ENCODE assay signal across 8 cellular contexts in the genomic region with DNA sequence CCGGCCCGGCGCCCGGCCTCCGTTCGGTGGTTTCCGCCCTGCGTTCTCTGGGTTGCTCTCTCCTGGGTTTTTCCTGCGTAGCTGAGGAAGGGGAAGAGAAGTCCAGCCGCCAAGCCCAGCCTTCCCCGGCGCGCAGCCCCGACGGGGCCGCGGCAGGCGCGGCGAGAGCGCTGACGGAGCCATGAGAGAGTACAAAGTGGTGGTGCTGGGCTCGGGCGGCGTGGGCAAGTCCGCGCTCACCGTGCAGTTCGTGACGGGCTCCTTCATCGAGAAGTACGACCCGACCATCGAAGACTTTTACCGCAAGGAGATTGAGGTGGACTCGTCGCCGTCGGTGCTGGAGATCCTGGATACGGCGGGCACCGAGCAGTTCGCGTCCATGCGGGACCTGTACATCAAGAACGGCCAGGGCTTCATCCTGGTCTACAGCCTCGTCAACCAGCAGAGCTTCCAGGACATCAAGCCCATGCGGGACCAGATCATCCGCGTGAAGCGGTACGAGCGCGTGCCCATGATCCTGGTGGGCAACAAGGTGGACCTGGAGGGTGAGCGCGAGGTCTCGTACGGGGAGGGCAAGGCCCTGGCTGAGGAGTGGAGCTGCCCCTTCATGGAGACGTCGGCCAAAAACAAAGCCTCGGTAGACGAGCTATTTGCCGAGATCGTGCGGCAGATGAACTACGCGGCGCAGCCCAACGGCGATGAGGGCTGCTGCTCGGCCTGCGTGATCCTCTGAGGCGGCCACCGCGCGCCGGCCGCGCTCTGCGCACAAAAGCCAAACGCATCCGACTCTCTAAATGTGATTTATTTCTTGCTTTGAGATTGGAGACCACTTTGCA.
A peak's percentile ranks its signal among the peaks of the same experiment; 100 is the strongest.
DNase-seq lines count a peak whose midpoint lies in the region; ATAC-seq and TF ChIP-seq lines count a peak whose summit lies in the region.

No MANE protein-coding gene starts in this region.

- H3K4me3 ChIP-seq in LNCaP clone FGC (ENCODE audit: low read depth, low read length) (peak overlapping the region; percentile 86), duodenal mucosa (ENCODE audit: low read depth in 1 of 2, low read length in 2 of 2) (peak overlapping the region; percentile 96 to 97)

- H3K27me3 Mint-ChIP-seq in memory B cell: no peaks in the 10 kb centered on the region

- no peaks in the 10 kb centered on the region for H3K9me3 Mint-ChIP-seq in memory B cell

- peak overlapping the region; percentile 98 for H3K4me3 Mint-ChIP-seq in memory B cell

- no peaks in the 10 kb centered on the region for H3K9me3 ChIP-seq in duodenal mucosa (ENCODE audit: control insufficient read depth in 1 of 2, low read length in 2 of 2)

- H3K27ac ChIP-seq in duodenal mucosa (ENCODE audit: low read depth, low read length): peak overlapping the region; percentile 94

- DNase-seq in D341Med (ENCODE audit: low spot score) (peak; percentile 64), LNCaP clone FGC (ENCODE audit: low read depth) (peak; percentile 7), memory B cell (ENCODE audit: low spot score in 2 of 2) (peak; percentile 25 to 47), NCI-H2029 treated with DMSO at 0.1 percent for 48 hours (lab: John Stamatoyannopoulos, UW) (no peak)
- peak; percentile 42 to 45 for DNase-seq in activated CD4-positive, alpha-beta T cell treated with anti-CD3 and anti-CD28 coated beads, Interleukin-2, amount 50 U/mL, for 48 hours
- DNase-seq in stimulated activated CD8-positive, alpha-beta memory T cell treated with anti-CD3 and anti-CD28 coated beads, Interleukin-15, amount 100 ng/mL, for 48 hours (ENCODE audit: low read depth in 2 of 2): peak; percentile 12 to 21

- H3K36me3 ChIP-seq in duodenal mucosa (ENCODE audit: control insufficient read depth in 1 of 2, insufficient read depth in 2 of 2, low read length in 2 of 2): no peaks in the 10 kb centered on the region

- H3K4me1 Mint-ChIP-seq in memory B cell: peaks cover 43% of the 10 kb centered on the region

- peak overlapping the region; percentile 87 for H3K9ac ChIP-seq in duodenal mucosa (ENCODE audit: low read depth in 1 of 2, low read length in 2 of 2)

- TF ChIP-seq CTCF in LNCaP clone FGC (IDR thresholded peaks at IDR 0.05; ENCODE audit: control insufficient read depth, extremely low read depth, insufficient read depth): no peak

- ATAC-seq in GM21619 (IDR thresholded peaks at IDR 0.05; ENCODE audit: unreplicated experiment) (peak; percentile 4), memory B cell (ENCODE audit: low read depth) (peak; percentile 2)

- H3K27ac Mint-ChIP-seq in memory B cell: peak overlapping the region; percentile 92

- no peaks in the 10 kb centered on the region for H3K27me3 ChIP-seq in duodenal mucosa (ENCODE audit: control insufficient read depth in 1 of 2, insufficient read depth in 2 of 2, low read length in 2 of 2)

- peaks cover 27 to 34% of the 10 kb centered on the region in 2 donors for H3K4me1 ChIP-seq in duodenal mucosa (ENCODE audit: control insufficient read depth in 1 of 2, insufficient read depth in 2 of 2, low read length in 2 of 2)

- no peaks in the 10 kb centered on the region for H3K36me3 Mint-ChIP-seq in memory B cell
